Comparison of ENCODE assay signal across 20 cellular contexts in genomic region chr4:172692701-172693100, GRCh38.
DNase-seq lines count a peak whose midpoint lies in the region; ATAC-seq, FAIRE-seq and TF ChIP-seq lines count a peak whose summit lies in the region.
"Had no signal": no experiment of that assay in that cellular context is flagged by ENCODE, and none has a peak within 500 bp of the region (broad histone marks: within the 10 kb centered on the region; RNA-seq: fewer than 3 reads in every experiment).

No MANE protein-coding gene starts in this region.

- H3K36me3 Mint-ChIP-seq in CD4-positive, alpha-beta memory T cell = no peaks in the 10 kb centered on the region
- H3K36me3 Mint-ChIP-seq in T-helper 2 cell treated with Interferon-gamma antibody and Interleukin-4, amounts not matched to agents 5 μg/mL and 100 μg/mL, for 36 hours (ENCODE audit: low read depth) = no peaks in the 10 kb centered on the region
- H3K36me3 Mint-ChIP-seq: CD14-positive monocyte had no signal

- no peaks in the 10 kb centered on the region for H3K36me3 ChIP-seq in bronchial epithelial cell (ENCODE audit: control insufficient read depth, insufficient read depth, low read length)
- H3K36me3 ChIP-seq in CD4-positive, alpha-beta memory T cell (ENCODE audit: insufficient read depth, low read length) = no peaks in the 10 kb centered on the region

- TF ChIP-seq CTCF in bronchial epithelial cell (IDR thresholded peaks at IDR 0.05; ENCODE audit: insufficient read depth, low read length, severe bottlenecking) = no peak

- peaks cover 0 to 24% (median 15%) of the 10 kb centered on the region in 8 donors for H3K9me3 Mint-ChIP-seq in CD4-positive, alpha-beta memory T cell
- peaks cover 14% of the 10 kb centered on the region for H3K9me3 Mint-ChIP-seq in T-helper 2 cell treated with Interferon-gamma antibody and Interleukin-4, amounts not matched to agents 5 μg/mL and 100 μg/mL, for 36 hours

- no peak overlapping the region for H3K27ac Mint-ChIP-seq in CD4-positive, alpha-beta memory T cell
- H3K27ac Mint-ChIP-seq in T-helper 2 cell treated with Interferon-gamma antibody and Interleukin-4, amounts not matched to agents 5 μg/mL and 100 μg/mL, for 36 hours = no peak overlapping the region
- H3K27ac Mint-ChIP-seq: CD14-positive monocyte had no signal

- peak; percentile 3 for DNase-seq in HCEC 1CT
- peak; percentile 0 for DNase-seq in M059J (ENCODE audit: low read depth)
- DNase-seq in bronchial epithelial cell (ENCODE audit: low read depth) = peak; percentile 36
- DNase-seq in myocyte (ENCODE audit: low read depth) = peak; percentile 6
- DNase-seq in CD4-positive, alpha-beta memory T cell = no peak
- DNase-seq in T-helper 2 cell treated with Interferon-gamma antibody and Interleukin-4, amounts not matched to agents 5 μg/mL and 100 μg/mL, for 36 hours (ENCODE audit: low spot score) = no peak
- DNase-seq: DMS 273 treated with DMSO at 0.1 percent for 48 hours; KG1; NCI-H1092 treated with DMSO at 0.1 percent for 48 hours; NCI-H146; NCI-H2029 treated with DMSO at 0.1 percent for 48 hours; NK-92 treated with Interleukin-12 subunit alpha and Interleukin-12 subunit beta, amount 100 ng/mL, for 24 hours; RPMI8226; SIG-M5; T-helper 1 cell; T1000 had no signal

- CTCF ChIA-PET in CD4-positive, alpha-beta memory T cell (lab: Charles Lee; ENCODE audit: partially characterized antibody) = no interaction called here

- POLR2A ChIA-PET in CD4-positive, alpha-beta memory T cell (lab: Charles Lee; ENCODE audit: partially characterized antibody) = no interaction called here

- H3K27me3 Mint-ChIP-seq in CD4-positive, alpha-beta memory T cell = no peaks in the 10 kb centered on the region
- H3K27me3 Mint-ChIP-seq in T-helper 2 cell treated with Interferon-gamma antibody and Interleukin-4, amounts not matched to agents 5 μg/mL and 100 μg/mL, for 36 hours (ENCODE audit: low read depth) = no peaks in the 10 kb centered on the region

- ATAC-seq in HG02763 (IDR thresholded peaks at IDR 0.05; ENCODE audit: unreplicated experiment) = no peak
- ATAC-seq: GM12878 had no signal

- no peaks in the 10 kb centered on the region for H3K4me1 ChIP-seq in CD4-positive, alpha-beta memory T cell (ENCODE audit: insufficient read depth, low read length)

- H3K27ac ChIP-seq in CD4-positive, alpha-beta memory T cell (ENCODE audit: low read depth, low read length) = no peak overlapping the region

- no peak overlapping the region for H3K4me3 Mint-ChIP-seq in CD4-positive, alpha-beta memory T cell
- no peak overlapping the region for H3K4me3 Mint-ChIP-seq in T-helper 2 cell treated with Interferon-gamma antibody and Interleukin-4, amounts not matched to agents 5 μg/mL and 100 μg/mL, for 36 hours
- H3K4me3 Mint-ChIP-seq: CD14-positive monocyte had no signal

- no peaks in the 10 kb centered on the region for H3K27me3 ChIP-seq in bronchial epithelial cell (ENCODE audit: control insufficient read depth, insufficient read depth, low read length)
- no peaks in the 10 kb centered on the region for H3K27me3 ChIP-seq in CD4-positive, alpha-beta memory T cell (ENCODE audit: insufficient read depth, low read length)

- H3K4me1 Mint-ChIP-seq in CD4-positive, alpha-beta memory T cell = no peaks in the 10 kb centered on the region
- no peaks in the 10 kb centered on the region for H3K4me1 Mint-ChIP-seq in T-helper 2 cell treated with Interferon-gamma antibody and Interleukin-4, amounts not matched to agents 5 μg/mL and 100 μg/mL, for 36 hours (ENCODE audit: low read depth)
- H3K4me1 Mint-ChIP-seq: CD14-positive monocyte had no signal

- H3K9me3 ChIP-seq in CD4-positive, alpha-beta memory T cell (ENCODE audit: control insufficient read depth in 1 of 2, low read length in 2 of 2) = peaks cover 0 to 4% of the 10 kb centered on the region in 2 donors

- intact Hi-C loops in CD4-positive, alpha-beta memory T cell (cut with micrococcal nuclease) = no loop called here

- H3K4me3 ChIP-seq in bronchial epithelial cell (ENCODE audit: low read depth, low read length) = no peak overlapping the region
- no peak overlapping the region for H3K4me3 ChIP-seq in CD4-positive, alpha-beta memory T cell (ENCODE audit: low read length in 2 of 2)
- H3K4me3 ChIP-seq: GM12878 had no signal

- no peak for FAIRE-seq in bronchial epithelial cell (lab: Jason Lieb, UNC)
- FAIRE-seq: GM12878, H1 had no signal

Comparison
In these comparisons a context has a peak if more than half of its experiments do, and no peak if none do; other contexts are left out.
1. DNase-seq: peak in HCEC 1CT (single experiment), M059J (single experiment), bronchial epithelial cell (single experiment) and myocyte (single experiment); none in CD4-positive, alpha-beta memory T cell (0 of 5) and T-helper 2 cell treated with Interferon-gamma antibody and Interleukin-4, amounts not matched to agents 5 μg/mL and 100 μg/mL, for 36 hours (single experiment).